In genomic region chr1:118989878-118990378, GRCh38 we compare ENCODE assay signal across 18 cellular contexts. TPM values are rescaled to one million over a fixed set of nuclear protein-coding genes. Genes with fewer than 3 reads are reported as not detected.
DNase-seq lines count a peak whose midpoint lies in the region; ATAC-seq and TF ChIP-seq lines count a peak whose summit lies in the region.
"Had no signal": no experiment of that assay in that cellular context is flagged by ENCODE, and none has a peak within 500 bp of the region (broad histone marks: within the 10 kb centered on the region; RNA-seq: fewer than 3 reads in every experiment).

No MANE protein-coding gene starts in this region.

- no peak overlapping the region for H3K23ac ChIP-seq in mesendoderm (ENCODE audit: low read length)

- CTCF ChIA-PET in activated CD8-positive, alpha-beta T cell treated with anti-CD3 and anti-CD28 coated beads, Interleukin-2, amount 10 ng/mL, durations not matched to agents 7 days and 5 days (lab: Charles Lee) = no interaction called here
- CTCF ChIA-PET in activated CD8-positive, alpha-beta T cell treated with anti-CD3 and anti-CD28 coated beads for 36 hours (lab: Charles Lee) = interaction anchor here (2.6 kb wide), 1 partner anchor 18 kb away, joined by 13 read pairs; no protein-coding TSS in a partner anchor

- peaks cover 89% of the 10 kb centered on the region for H3K27me3 ChIP-seq in mesendoderm (ENCODE audit: insufficient read depth, low read length, poor library complexity)
- H3K27me3 ChIP-seq in prostate gland (replicated peaks; ENCODE audit: insufficient read depth) = peaks cover 90% of the 10 kb centered on the region

- H3K9me3 ChIP-seq in prostate gland = no peaks in the 10 kb centered on the region
- H3K9me3 ChIP-seq: heart left ventricle had no signal

- peak overlapping the region; percentile 11 for H3K27ac Mint-ChIP-seq in activated CD8-positive, alpha-beta T cell treated with anti-CD3 and anti-CD28 coated beads, Interleukin-2, amount 10 ng/mL, durations not matched to agents 7 days and 5 days
- no peak overlapping the region for H3K27ac Mint-ChIP-seq in activated CD8-positive, alpha-beta T cell treated with anti-CD3 and anti-CD28 coated beads for 36 hours
- H3K27ac Mint-ChIP-seq in type B pancreatic cell = no peak overlapping the region
- H3K27ac Mint-ChIP-seq: activated CD4-positive, alpha-beta memory T cell treated with anti-CD3 and anti-CD28 coated beads for 36 hours; natural killer cell had no signal

- H3K4me1 ChIP-seq in mesendoderm (ENCODE audit: control insufficient read depth, low read depth, low read length) (peaks cover 6% of the 10 kb centered on the region), prostate gland (replicated peaks) (no peaks in the 10 kb centered on the region)

- no peak for ATAC-seq in activated CD8-positive, alpha-beta T cell treated with anti-CD3 and anti-CD28 coated beads, Interleukin-2, amount 10 ng/mL, durations not matched to agents 7 days and 5 days
- ATAC-seq in activated CD8-positive, alpha-beta T cell treated with anti-CD3 and anti-CD28 coated beads for 36 hours = no peak
- ATAC-seq: heart left ventricle, left ventricle myocardium superior, natural killer cell, Right ventricle myocardium inferior had no signal

- H3K9me3 Mint-ChIP-seq in activated CD8-positive, alpha-beta T cell treated with anti-CD3 and anti-CD28 coated beads, Interleukin-2, amount 10 ng/mL, durations not matched to agents 7 days and 5 days (ENCODE audit: insufficient read depth) = peaks cover 14% of the 10 kb centered on the region
- H3K9me3 Mint-ChIP-seq in activated CD8-positive, alpha-beta T cell treated with anti-CD3 and anti-CD28 coated beads for 36 hours = no peaks in the 10 kb centered on the region
- H3K9me3 Mint-ChIP-seq in type B pancreatic cell = peaks cover 5% of the 10 kb centered on the region
- H3K9me3 Mint-ChIP-seq: activated CD4-positive, alpha-beta memory T cell treated with anti-CD3 and anti-CD28 coated beads for 36 hours had no signal

- peaks cover 22% of the 10 kb centered on the region for H3K36me3 Mint-ChIP-seq in activated CD8-positive, alpha-beta T cell treated with anti-CD3 and anti-CD28 coated beads, Interleukin-2, amount 10 ng/mL, durations not matched to agents 7 days and 5 days (ENCODE audit: low read depth)
- peaks cover 3% of the 10 kb centered on the region for H3K36me3 Mint-ChIP-seq in activated CD8-positive, alpha-beta T cell treated with anti-CD3 and anti-CD28 coated beads for 36 hours (ENCODE audit: low read depth)
- H3K36me3 Mint-ChIP-seq in type B pancreatic cell = peaks cover 3% of the 10 kb centered on the region

- no peak overlapping the region for H2BK120ac ChIP-seq in mesendoderm (ENCODE audit: low read depth, low read length)

- intact Hi-C loops in activated CD8-positive, alpha-beta T cell treated with anti-CD3 and anti-CD28 coated beads for 36 hours (cut with micrococcal nuclease) = no loop called here
- intact Hi-C loops in prostate gland (cut with DNase I) = loop anchor here (5.0 kb wide), 1 partner anchor 688 kb away; no protein-coding TSS in a partner anchor

- TF ChIP-seq POLR2A in prostate gland (IDR thresholded peaks at IDR 0.05) = no peak

- no peak overlapping the region for H4K8ac ChIP-seq in mesendoderm (ENCODE audit: low read depth, low read length)

- no peaks in the 10 kb centered on the region for H3K79me2 ChIP-seq in mesendoderm (ENCODE audit: control insufficient read depth, insufficient read depth, low read length)

- H3K56ac ChIP-seq in mesendoderm (ENCODE audit: low read length) = peak overlapping the region; percentile 61

- TF ChIP-seq CTCF in activated CD8-positive, alpha-beta T cell treated with anti-CD3 and anti-CD28 coated beads for 36 hours (IDR thresholded peaks at IDR 0.05) = no peak
- TF ChIP-seq CTCF in choroid plexus epithelial cell (conservative IDR thresholded peaks at IDR 0.05; ENCODE audit: low read depth, low read length) = peak; percentile 7
- no peak for TF ChIP-seq CTCF in type B pancreatic cell (conservative IDR thresholded peaks at IDR 0.05)
- TF ChIP-seq CTCF in prostate gland (IDR thresholded peaks at IDR 0.05) = no peak

- no peaks in the 10 kb centered on the region for H3K36me3 ChIP-seq in mesendoderm (ENCODE audit: control insufficient read depth, insufficient read depth, low read length)
- no peaks in the 10 kb centered on the region for H3K36me3 ChIP-seq in prostate gland
- H3K36me3 ChIP-seq: heart left ventricle had no signal

- H3K9ac ChIP-seq in mesendoderm (ENCODE audit: low read length) = peak overlapping the region; percentile 43
- H3K9ac ChIP-seq: KMS-11 had no signal

- peak overlapping the region; percentile 48 for H3K4me2 ChIP-seq in mesendoderm (ENCODE audit: low read length)
- H3K4me2 ChIP-seq: KMS-11 had no signal

- H3K18ac ChIP-seq in mesendoderm (ENCODE audit: low read length) = peak overlapping the region; percentile 20

- no peak overlapping the region for H2BK5ac ChIP-seq in mesendoderm (ENCODE audit: low read length)

- DNase-seq in activated CD8-positive, alpha-beta T cell treated with anti-CD3 and anti-CD28 coated beads, Interleukin-2, amount 10 ng/mL, durations not matched to agents 7 days and 5 days = no peak
- DNase-seq in activated CD8-positive, alpha-beta T cell treated with anti-CD3 and anti-CD28 coated beads for 36 hours = no peak
- DNase-seq in choroid plexus epithelial cell (ENCODE audit: low read depth) = peak; percentile 57
- DNase-seq in mesendoderm = peak; percentile 80
- no peak for DNase-seq in type B pancreatic cell (ENCODE audit: extremely low spot score, unreplicated experiment)
- no peak for DNase-seq in prostate gland (ENCODE audit: low spot score)
- no peak for DNase-seq in NCI-H1092 treated with DMSO at 0.1 percent for 48 hours (lab: John Stamatoyannopoulos, UW)
- DNase-seq in globus pallidus (ENCODE audit: low spot score) = no peak
- DNase-seq: activated CD4-positive, alpha-beta memory T cell treated with anti-CD3 and anti-CD28 coated beads for 36 hours; GOT3; heart left ventricle; left ventricle myocardium superior; natural killer cell; NCI-H187 treated with DMSO at 0.1 percent for 48 hours; NCI-H774; T-helper 9 cell had no signal

- H3K27me3 Mint-ChIP-seq in activated CD8-positive, alpha-beta T cell treated with anti-CD3 and anti-CD28 coated beads, Interleukin-2, amount 10 ng/mL, durations not matched to agents 7 days and 5 days (ENCODE audit: low read depth) = peaks cover 86% of the 10 kb centered on the region
- H3K27me3 Mint-ChIP-seq in activated CD8-positive, alpha-beta T cell treated with anti-CD3 and anti-CD28 coated beads for 36 hours = peaks cover 89% of the 10 kb centered on the region
- H3K27me3 Mint-ChIP-seq in type B pancreatic cell = peaks cover 97% of the 10 kb centered on the region

- H4K5ac ChIP-seq in mesendoderm (ENCODE audit: low read length) = no peak overlapping the region

- POLR2A ChIA-PET in activated CD8-positive, alpha-beta T cell treated with anti-CD3 and anti-CD28 coated beads, Interleukin-2, amount 10 ng/mL, durations not matched to agents 7 days and 5 days (lab: Charles Lee) = interaction anchor here (1.0 kb wide), 1 partner anchor 15 kb away, joined by 3 read pairs; no protein-coding TSS in a partner anchor
- POLR2A ChIA-PET in activated CD8-positive, alpha-beta T cell treated with anti-CD3 and anti-CD28 coated beads for 36 hours (lab: Charles Lee) = interaction anchor here (0.7 to 1.2 kb wide), 2 partner anchors 16 to 865 kb away, joined by 3 read pairs; no protein-coding TSS in a partner anchor

- no peak overlapping the region for H2AK5ac ChIP-seq in mesendoderm (ENCODE audit: low read length)

- H3K4me3 Mint-ChIP-seq in activated CD8-positive, alpha-beta T cell treated with anti-CD3 and anti-CD28 coated beads, Interleukin-2, amount 10 ng/mL, durations not matched to agents 7 days and 5 days = no peak overlapping the region
- no peak overlapping the region for H3K4me3 Mint-ChIP-seq in activated CD8-positive, alpha-beta T cell treated with anti-CD3 and anti-CD28 coated beads for 36 hours
- peak overlapping the region; percentile 85 for H3K4me3 Mint-ChIP-seq in type B pancreatic cell
- H3K4me3 Mint-ChIP-seq: activated CD4-positive, alpha-beta memory T cell treated with anti-CD3 and anti-CD28 coated beads for 36 hours; natural killer cell had no signal

- no peaks in the 10 kb centered on the region for H3K79me1 ChIP-seq in mesendoderm (ENCODE audit: low read length)

- no peak overlapping the region for H3K27ac ChIP-seq in mesendoderm (ENCODE audit: low read depth, low read length)
- no peak overlapping the region for H3K27ac ChIP-seq in prostate gland
- H3K27ac ChIP-seq: heart left ventricle, KMS-11 had no signal

- H3K4ac ChIP-seq in mesendoderm (ENCODE audit: low read depth, low read length) = no peak overlapping the region

- H3K4me3 ChIP-seq in choroid plexus epithelial cell (ENCODE audit: low read depth, low read length) = no peak overlapping the region
- H3K4me3 ChIP-seq in mesendoderm (ENCODE audit: low read length) = no peak overlapping the region
- H3K4me3 ChIP-seq in prostate gland = no peak overlapping the region
- H3K4me3 ChIP-seq: heart left ventricle had no signal

- peaks cover 18% of the 10 kb centered on the region for H3K4me1 Mint-ChIP-seq in activated CD8-positive, alpha-beta T cell treated with anti-CD3 and anti-CD28 coated beads, Interleukin-2, amount 10 ng/mL, durations not matched to agents 7 days and 5 days (ENCODE audit: low read depth)
- H3K4me1 Mint-ChIP-seq in activated CD8-positive, alpha-beta T cell treated with anti-CD3 and anti-CD28 coated beads for 36 hours (ENCODE audit: low read depth) = peaks cover 19% of the 10 kb centered on the region
- peaks cover 29% of the 10 kb centered on the region for H3K4me1 Mint-ChIP-seq in type B pancreatic cell (ENCODE audit: unreplicated experiment)

- no peak overlapping the region for H2BK15ac ChIP-seq in mesendoderm (replicated peaks; ENCODE audit: low read depth)

- WGBS in mesendoderm (ENCODE audit: extremely low coverage, insufficient coverage, low lambda C conversion rate) = no CpG with 5 or more reads among the region's 22 CpGs
- WGBS in prostate gland = 19% methylated on average over 22 of the region's 22 CpGs

RNA-seq across cellular contexts. Expression of gene TBX15, which starts 1.8 kb away (rescaled TPM):
- total RNA-seq in activated CD8-positive, alpha-beta T cell treated with anti-CD3 and anti-CD28 coated beads, Interleukin-2, amount 10 ng/mL, durations not matched to agents 7 days and 5 days = not detected
- not detected for total RNA-seq in activated CD8-positive, alpha-beta T cell treated with anti-CD3 and anti-CD28 coated beads for 36 hours
- polyA plus RNA-seq in mesendoderm (2013, experiment 1 of 2) = 0.14 TPM
- 0.14 TPM for polyA plus RNA-seq in mesendoderm (2013, experiment 2 of 2)
- total RNA-seq in type B pancreatic cell (ENCODE audit: low replicate concordance) (0.19 and 8.5 TPM in 2 replicates), prostate gland (under 1 TPM; 0.40 to 0.87 TPM)
- total RNA-seq: activated CD4-positive, alpha-beta memory T cell treated with anti-CD3 and anti-CD28 coated beads for 36 hours; natural killer cell had no signal

Comparison
In these comparisons a context has a peak if more than half of its experiments do, and no peak if none do; other contexts are left out.
1. DNase-seq: peak in choroid plexus epithelial cell (single experiment) and mesendoderm (single experiment); none in activated CD8-positive, alpha-beta T cell treated with anti-CD3 and anti-CD28 coated beads, Interleukin-2, amount 10 ng/mL, durations not matched to agents 7 days and 5 days (single experiment), activated CD8-positive, alpha-beta T cell treated with anti-CD3 and anti-CD28 coated beads for 36 hours (single experiment), type B pancreatic cell (single experiment), prostate gland (single experiment), NCI-H1092 treated with DMSO at 0.1 percent for 48 hours (single experiment) and globus pallidus (single experiment).